Comparison of ENCODE assay signal across 7 cellular contexts in genomic region chr7:35468606-35469005, GRCh38.
"Had no signal": no experiment of that assay in that cellular context is flagged by ENCODE, and none has a peak within 500 bp of the region (broad histone marks: within the 10 kb centered on the region; RNA-seq: fewer than 3 reads in every experiment).

No MANE protein-coding gene starts in this region.

- H3K4me1 ChIP-seq: HAP-1 had no signal

- H3K4me3 ChIP-seq: GM23248, HAP-1, K562 had no signal

- H3K36me3 ChIP-seq: HAP-1 had no signal

- H3K9me3 ChIP-seq: HAP-1 had no signal

- ATAC-seq: K562 had no signal

- DNase-seq: GM23248, GOT3, H7, IMR-90, KG1 had no signal

- H3K9ac ChIP-seq: GM23248 had no signal

- H3K27ac ChIP-seq: GM23248 had no signal
